Comparison of ENCODE assay signal across 22 cellular contexts in the genomic region with DNA sequence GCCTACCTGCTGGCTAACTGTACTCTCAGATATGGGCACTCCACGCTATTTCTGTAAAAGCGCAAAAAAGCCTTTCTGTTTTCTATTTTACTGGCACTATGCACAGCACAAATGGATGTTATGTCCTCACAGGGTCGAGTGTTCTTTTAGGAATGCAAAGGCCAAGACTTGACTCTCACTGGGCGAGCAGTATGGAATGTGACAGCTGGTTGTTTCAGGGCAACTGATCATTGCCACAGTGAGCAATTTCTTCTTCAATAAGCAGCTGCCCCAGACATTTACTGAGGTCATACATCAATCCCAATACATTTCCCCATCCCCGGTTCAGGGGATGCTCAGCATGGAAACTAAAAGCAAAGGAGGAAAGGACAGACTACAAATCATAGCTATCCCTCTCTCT. TPM values are rescaled to one million over a fixed set of nuclear protein-coding genes. Genes with fewer than 3 reads are reported as not detected.
A peak's percentile ranks its signal among the peaks of the same experiment; 100 is the strongest.
DNase-seq lines count a peak whose midpoint lies in the region; ATAC-seq and TF ChIP-seq lines count a peak whose summit lies in the region.
"Had no signal": no experiment of that assay in that cellular context is flagged by ENCODE, and none has a peak within 500 bp of the region (broad histone marks: within the 10 kb centered on the region; RNA-seq: fewer than 3 reads in every experiment).

No MANE protein-coding gene starts in this region.

- H3K4me1 Mint-ChIP-seq in nephron (peaks cover 24% of the 10 kb centered on the region), Caco-2 (ENCODE audit: low read depth, unreplicated experiment) (no peaks in the 10 kb centered on the region)
- H3K4me1 Mint-ChIP-seq: CD8-positive, alpha-beta memory T cell; T-helper 17 cell had no signal

- POLR2A ChIA-PET in AG04450 (lab: Yijun Ruan, JAX) = interaction anchor here (0.9 to 1.2 kb wide), 2 partner anchors 54 to 57 kb away, joined by 3 read pairs; no protein-coding TSS in a partner anchor
- POLR2A ChIA-PET in Caco-2 (lab: Charles Lee) = no interaction called here

- H3K4me3 ChIP-seq in AG04450 (ENCODE audit: low read depth, low read length) (no peak overlapping the region), SJCRH30 (no peak overlapping the region), Caco-2 (ENCODE audit: low read depth, low read length) (no peak overlapping the region), suprapubic skin (no peak overlapping the region)
- H3K4me3 ChIP-seq: breast epithelium, HAP-1 had no signal

- DNase-seq in AG04450 (ENCODE audit: low read depth, low spot score) (peak; percentile 34), SJCRH30 (peak; percentile 71 to 74), fibroblast of gingiva (ENCODE audit: low read depth) (peak; percentile 69), Caco-2 (no peak), suprapubic skin (ENCODE audit: low spot score in 2 of 2) (no peak)
- DNase-seq: 8988T; activated CD4-positive, alpha-beta T cell treated with anti-CD3 and anti-CD28 coated beads for 1 hour; activated CD8-positive, alpha-beta memory T cell treated with anti-CD3 and anti-CD28 coated beads, Interleukin-2, amount 50 U/mL, for 48 hours; activated naive CD4-positive, alpha-beta T cell treated with Interleukin-2 at 50 U/mL for 16 hours; CD8-positive, alpha-beta memory T cell; effector CD8-positive, alpha-beta T cell; NCI-H1092; NCI-H2171 treated with DMSO at 0.1 percent for 48 hours; stimulated activated CD4-positive, alpha-beta T cell treated with anti-CD3 and anti-CD28 coated beads, Interleukin-4, amount 100 ng/mL, for 24 hours; T-helper 17 cell had no signal

- intact Hi-C loops in Caco-2 (cut with micrococcal nuclease; ENCODE audit: unreplicated experiment) = no loop called here

- TF ChIP-seq EP300 in suprapubic skin (IDR thresholded peaks at IDR 0.05) = no peak

- H3K36me3 ChIP-seq in SJCRH30 = no peaks in the 10 kb centered on the region
- H3K36me3 ChIP-seq in Caco-2 (ENCODE audit: control insufficient read depth, insufficient read depth, low read length) = no peaks in the 10 kb centered on the region
- H3K36me3 ChIP-seq in suprapubic skin = no peaks in the 10 kb centered on the region
- H3K36me3 ChIP-seq: breast epithelium, HAP-1 had no signal

- no peaks in the 10 kb centered on the region for H3K27me3 Mint-ChIP-seq in nephron (ENCODE audit: low read depth)
- no peaks in the 10 kb centered on the region for H3K27me3 Mint-ChIP-seq in Caco-2 (ENCODE audit: insufficient read depth, unreplicated experiment)
- H3K27me3 Mint-ChIP-seq: T-helper 17 cell, type B pancreatic cell had no signal

- H3K27me3 ChIP-seq in AG04450 (ENCODE audit: control insufficient read depth, insufficient read depth, low read length) = no peaks in the 10 kb centered on the region
- H3K27me3 ChIP-seq in SJCRH30 = no peaks in the 10 kb centered on the region
- H3K27me3 ChIP-seq in Caco-2 (replicated peaks; ENCODE audit: control insufficient read depth, insufficient read depth, low read length) = no peaks in the 10 kb centered on the region
- no peaks in the 10 kb centered on the region for H3K27me3 ChIP-seq in suprapubic skin
- H3K27me3 ChIP-seq: breast epithelium had no signal

- TF ChIP-seq CTCF in AG04450 (IDR thresholded peaks at IDR 0.05; ENCODE audit: low read depth, low read length) = no peak
- TF ChIP-seq CTCF in nephron (IDR thresholded peaks at IDR 0.05; ENCODE audit: unreplicated experiment in 3 of 3) = no peak
- no peak for TF ChIP-seq CTCF in Caco-2 (IDR thresholded peaks at IDR 0.05; ENCODE audit: insufficient read depth in 1 of 2, low read depth in 1 of 2, low read length in 1 of 2, severe bottlenecking in 1 of 2, unreplicated experiment in 1 of 2)
- TF ChIP-seq CTCF in suprapubic skin (IDR thresholded peaks at IDR 0.05) = no peak

- ATAC-seq in GM19467 (IDR thresholded peaks at IDR 0.05; ENCODE audit: unreplicated experiment) (no peak), HG03159 (IDR thresholded peaks at IDR 0.05; ENCODE audit: unreplicated experiment) (no peak)
- ATAC-seq: sciatic nerve, T-helper 17 cell had no signal

- H3K9me3 Mint-ChIP-seq in nephron (peaks cover 14% of the 10 kb centered on the region), Caco-2 (ENCODE audit: unreplicated experiment) (no peaks in the 10 kb centered on the region)

- H3K4me3 Mint-ChIP-seq in nephron (no peak overlapping the region), Caco-2 (ENCODE audit: unreplicated experiment) (no peak overlapping the region)
- H3K4me3 Mint-ChIP-seq: CD8-positive, alpha-beta memory T cell; T-helper 17 cell; type B pancreatic cell had no signal

- CTCF ChIA-PET in AG04450 (lab: Charles Lee) (interaction anchor here (1.1 kb wide), 1 partner anchor 12 kb away, joined by 8 read pairs; no protein-coding TSS in a partner anchor), Caco-2 (lab: Charles Lee) (no interaction called here)

- H3K9me3 ChIP-seq in AG04450 (ENCODE audit: control insufficient read depth, insufficient read depth, low read length) = no peaks in the 10 kb centered on the region
- 0 out of 2 replicates have a peak, but pooled peaks cover 3% of the 10 kb centered on the region for H3K9me3 ChIP-seq in SJCRH30 (replicated peaks)
- H3K9me3 ChIP-seq in Caco-2 = 0 out of 2 replicates have a peak, but pooled peaks cover 2% of the 10 kb centered on the region
- no peaks in the 10 kb centered on the region for H3K9me3 ChIP-seq in suprapubic skin
- H3K9me3 ChIP-seq: breast epithelium, HAP-1 had no signal

- no peak for TF ChIP-seq POLR2A in suprapubic skin (IDR thresholded peaks at IDR 0.05)

- WGBS in suprapubic skin = 71% methylated on average over 5 of the region's 5 CpGs

- H3K36me3 Mint-ChIP-seq in nephron (ENCODE audit: low read depth) = peaks cover 55% of the 10 kb centered on the region
- H3K36me3 Mint-ChIP-seq in Caco-2 (ENCODE audit: insufficient read depth, unreplicated experiment) = no peaks in the 10 kb centered on the region

- no TSS peak for BruUV-seq in Caco-2 (replicated peaks; lab: Mats Ljungman, UMichigan)

- H3K27ac Mint-ChIP-seq in nephron (peak overlapping the region in 2 of 3 experiments; percentile 33 to 58), Caco-2 (ENCODE audit: unreplicated experiment) (no peak overlapping the region)
- H3K27ac Mint-ChIP-seq: CD8-positive, alpha-beta memory T cell; T-helper 17 cell; type B pancreatic cell had no signal

- H3K27ac ChIP-seq in AG04450 (ENCODE audit: low read depth, low read length) = peak overlapping the region; percentile 53
- H3K27ac ChIP-seq in SJCRH30 = peak overlapping the region; percentile 48
- H3K27ac ChIP-seq in suprapubic skin = no peak overlapping the region
- H3K27ac ChIP-seq: breast epithelium had no signal

- H3K4me1 ChIP-seq in SJCRH30 = peaks cover 11% of the 10 kb centered on the region
- H3K4me1 ChIP-seq in Caco-2 = no peaks in the 10 kb centered on the region
- no peaks in the 10 kb centered on the region for H3K4me1 ChIP-seq in suprapubic skin
- H3K4me1 ChIP-seq: breast epithelium, HAP-1 had no signal

RNA-seq across cellular contexts. Expression of gene PDE5A, which starts 58.2 kb away (rescaled TPM):
- polyA plus RNA-seq in AG04450 (2011; rRNA removed) = 411 and 489 TPM in 2 replicates
- polyA minus RNA-seq in AG04450 (2011; rRNA and poly(A)+ RNA removed) = 931 and 1,164 TPM in 2 replicates
- total RNA-seq in SJCRH30 (2014; rRNA removed; shearing (Covaris generic)) = 2.9 and 4.3 TPM in 2 replicates
- total RNA-seq in Caco-2 (2022) (7.9 and 10.8 TPM in 2 replicates), suprapubic skin (10 to 100 TPM in 2 of 4 donors, 1 to 10 TPM in 2; 6.4 to 20.0 (median 9.8) TPM)

Comparison
In these comparisons a context has a peak if more than half of its experiments do, and no peak if none do; other contexts are left out.
1. DNase-seq: peak in AG04450 (single experiment), SJCRH30 (2 of 2) and fibroblast of gingiva (single experiment); none in Caco-2 (0 of 2) and suprapubic skin (0 of 2).